ENCODE assay signal across 32 cellular contexts in the genomic region with DNA sequence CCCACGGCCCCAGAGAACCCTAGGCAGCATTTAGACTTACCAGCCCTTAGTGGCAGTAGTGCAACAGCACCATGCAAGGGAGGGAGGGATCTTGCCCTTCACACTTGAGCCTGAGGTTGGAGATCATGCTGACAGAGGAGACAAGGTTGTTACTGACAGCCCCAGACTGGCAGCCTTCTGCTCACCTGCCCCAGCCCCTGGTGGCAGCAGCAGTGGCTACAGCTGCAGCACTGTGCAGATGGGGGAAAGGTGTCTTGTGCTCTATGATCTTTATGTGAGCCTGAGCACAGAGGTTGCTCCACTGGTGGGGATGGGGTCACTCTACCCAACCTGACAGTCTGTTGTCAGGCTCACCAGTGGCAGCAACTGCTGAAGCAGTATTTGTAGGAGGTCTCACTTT.
"Had no signal": no experiment of that assay in that cellular context is flagged by ENCODE, and none has a peak within 500 bp of the region (broad histone marks: within the 10 kb centered on the region; RNA-seq: fewer than 3 reads in every experiment).

No MANE protein-coding gene starts in this region.

- H3K27ac Mint-ChIP-seq: activated CD4-positive, alpha-beta T cell treated with anti-CD3 and anti-CD28 coated beads, Interleukin-2, amount 10 ng/mL, durations not matched to agents 7 days and 5 days; activated CD8-positive, alpha-beta T cell treated with anti-CD3 and anti-CD28 coated beads, Interleukin-2, amount 10 ng/mL, durations not matched to agents 7 days and 5 days; activated naive CD4-positive, alpha-beta T cell treated with anti-CD3 and anti-CD28 coated beads for 36 hours; activated naive CD4-positive, alpha-beta T cell treated with anti-CD3 and anti-CD28 coated beads, Interleukin-2, amount 50 U/mL, for 72 hours; activated T-cell treated with anti-CD3 and anti-CD28 coated beads, Interleukin-2, amount 50 U/mL, for 24 hours; activated T-helper 1 cell treated with anti-CD3 and anti-CD28 coated beads, Interleukin-12 subunit alpha, Interleukin-12 subunit beta, Interleukin-2, Interleukin-4 antibody, amounts not matched to agents 30 ng/mL and 10 ng/mL and 1 ng/mL, durations not matched to agents 14 hours and 24 hours and 36 hours had no signal

- H3K4me1 ChIP-seq: adrenal gland, body of pancreas, breast epithelium had no signal

- H3K27me3 ChIP-seq: adrenal gland, body of pancreas, breast epithelium had no signal

- H3K4me1 Mint-ChIP-seq: activated CD4-positive, alpha-beta T cell treated with anti-CD3 and anti-CD28 coated beads, Interleukin-2, amount 10 ng/mL, durations not matched to agents 7 days and 5 days had no signal

- H3K9ac ChIP-seq: KMS-11 had no signal

- H3K4me2 ChIP-seq: KMS-11, PC-9 had no signal

- DNase-seq: activated CD4-positive, alpha-beta T cell treated with anti-CD3 and anti-CD28 coated beads, Interleukin-2, amount 10 ng/mL, durations not matched to agents 7 days and 5 days; activated CD4-positive, alpha-beta T cell treated with anti-CD3 and anti-CD28 coated beads, Interleukin-2, amount 50 U/mL, for 48 hours; activated CD8-positive, alpha-beta T cell treated with anti-CD3 and anti-CD28 coated beads, Interleukin-2, amount 10 ng/mL, durations not matched to agents 7 days and 5 days; activated gamma-delta T cell treated with Interleukin-2 at 50 U/mL for 16 hours; activated naive CD4-positive, alpha-beta T cell treated with anti-CD3 and anti-CD28 coated beads for 36 hours; activated T-cell treated with anti-CD3 and anti-CD28 coated beads, Interleukin-2, amount 50 U/mL, for 24 hours; adrenal gland; body of pancreas; MM.1S; MV-4-11; NCI-H1092; NCI-H1436 treated with DMSO at 0.1 percent for 48 hours; NCI-H1694 treated with DMSO at 0.1 percent for 48 hours; NCI-H2029; NCI-H2107; NCI-H2171; NCI-H510A; NCI-H526; NCI-H748 treated with DMSO at 0.1 percent for 48 hours; NK-92 treated with Interleukin-12 subunit alpha and Interleukin-12 subunit beta, amount 100 ng/mL, for 24 hours; PC-9; SW 1271; T-helper 1 cell; T-helper 2 cell; T-helper 9 cell had no signal

- H3K36me3 ChIP-seq: adrenal gland, breast epithelium had no signal

- ATAC-seq: activated CD8-positive, alpha-beta T cell treated with anti-CD3 and anti-CD28 coated beads, Interleukin-2, amount 10 ng/mL, durations not matched to agents 7 days and 5 days; activated naive CD4-positive, alpha-beta T cell treated with anti-CD3 and anti-CD28 coated beads, Interleukin-2, amount 50 U/mL, for 72 hours; body of pancreas; Right ventricle myocardium inferior had no signal

- H3K9me3 ChIP-seq: adrenal gland, body of pancreas had no signal

- H3K27me3 Mint-ChIP-seq: activated CD4-positive, alpha-beta T cell treated with anti-CD3 and anti-CD28 coated beads, Interleukin-2, amount 10 ng/mL, durations not matched to agents 7 days and 5 days; activated T-cell treated with anti-CD3 and anti-CD28 coated beads, Interleukin-2, amount 50 U/mL, for 24 hours had no signal

- H3K36me3 Mint-ChIP-seq: activated naive CD4-positive, alpha-beta T cell treated with anti-CD3 and anti-CD28 coated beads, Interleukin-2, amount 50 U/mL, for 72 hours had no signal

- H3K4me3 Mint-ChIP-seq: activated CD4-positive, alpha-beta T cell treated with anti-CD3 and anti-CD28 coated beads, Interleukin-2, amount 10 ng/mL, durations not matched to agents 7 days and 5 days; activated CD8-positive, alpha-beta T cell treated with anti-CD3 and anti-CD28 coated beads, Interleukin-2, amount 10 ng/mL, durations not matched to agents 7 days and 5 days; activated naive CD4-positive, alpha-beta T cell treated with anti-CD3 and anti-CD28 coated beads for 36 hours; activated T-cell treated with anti-CD3 and anti-CD28 coated beads, Interleukin-2, amount 50 U/mL, for 24 hours; activated T-helper 1 cell treated with anti-CD3 and anti-CD28 coated beads, Interleukin-12 subunit alpha, Interleukin-12 subunit beta, Interleukin-2, Interleukin-4 antibody, amounts not matched to agents 30 ng/mL and 10 ng/mL and 1 ng/mL, durations not matched to agents 14 hours and 24 hours and 36 hours had no signal

- H2AFZ ChIP-seq: PC-9 had no signal

- H3K27ac ChIP-seq: adrenal gland, body of pancreas, breast epithelium, KMS-11, PC-9, RWPE1, VCaP had no signal

- H3K4me3 ChIP-seq: adrenal gland, body of pancreas, breast epithelium, PC-9 had no signal
